20 cellular contexts compared by ENCODE assay signal in genomic region chr20:44849712-44850111, GRCh38. TPM values are rescaled to one million over a fixed set of nuclear protein-coding genes. Genes with fewer than 3 reads are reported as not detected.
A peak's percentile ranks its signal among the peaks of the same experiment; 100 is the strongest.
DNase-seq lines count a peak whose midpoint lies in the region; ATAC-seq, FAIRE-seq and TF ChIP-seq lines count a peak whose summit lies in the region.
"Had no signal": no experiment of that assay in that cellular context is flagged by ENCODE, and none has a peak within 500 bp of the region (broad histone marks: within the 10 kb centered on the region; RNA-seq: fewer than 3 reads in every experiment).

No MANE protein-coding gene starts in this region.

- H3K18ac ChIP-seq in mesendoderm (ENCODE audit: low read length), result no peak overlapping the region

- H3K27ac ChIP-seq in WERI-Rb-1 (no peak overlapping the region), mesendoderm (ENCODE audit: low read depth, low read length) (no peak overlapping the region)
- H3K27ac ChIP-seq: gastroesophageal sphincter, KMS-11, spleen had no signal

- FAIRE-seq in RCC 7860 (lab: Jason Lieb, UNC), result no peak

- H2BK15ac ChIP-seq in mesendoderm (replicated peaks; ENCODE audit: low read depth), result peak overlapping the region; percentile 19

- H2BK5ac ChIP-seq in mesendoderm (ENCODE audit: low read length), result no peak overlapping the region

- H2AK5ac ChIP-seq in mesendoderm (ENCODE audit: low read length), result no peak overlapping the region

- peak; percentile 39 for TF ChIP-seq CTCF in BE2C (IDR thresholded peaks at IDR 0.05; ENCODE audit: low read depth, low read length)
- TF ChIP-seq CTCF in WERI-Rb-1 (IDR thresholded peaks at IDR 0.05; ENCODE audit: low read depth, low read length), result 0 out of 2 replicates have a peak, but pooled peaks have one; percentile 13

- DNase-seq in BE2C, result no peak
- DNase-seq in HT-29 (ENCODE audit: low spot score), result peak; percentile 16
- DNase-seq in WERI-Rb-1, result no peak
- peak; percentile 11 for DNase-seq in mesendoderm
- no peak for DNase-seq in LoVo (ENCODE audit: low spot score)
- no peak for DNase-seq in HuH-7 (ENCODE audit: low spot score)
- DNase-seq in RCC 7860 (ENCODE audit: low spot score), result no peak
- DNase-seq: activated CD4-positive, alpha-beta T cell treated with anti-CD3 and anti-CD28 coated beads, Interleukin-2, amount 10 ng/mL, durations not matched to agents 7 days and 5 days; activated CD8-positive, alpha-beta memory T cell treated with anti-CD3 and anti-CD28 coated beads, Interleukin-2, amount 50 U/mL, for 4 hours; activated effector memory CD4-positive, alpha-beta T cell treated with anti-CD3 and anti-CD28 coated beads, Interleukin-2, amount 50 U/mL, for 16 hours; CD8-positive, alpha-beta T cell; dermis blood vessel endothelial cell; NCI-H1105; NCI-H748 treated with DMSO at 0.1 percent for 48 hours; spleen had no signal

- no peaks in the 10 kb centered on the region for H3K27me3 ChIP-seq in BE2C
- H3K27me3 ChIP-seq in WERI-Rb-1 (ENCODE audit: insufficient read depth, low read depth, severe bottlenecking), result no peaks in the 10 kb centered on the region
- H3K27me3 ChIP-seq in mesendoderm (ENCODE audit: insufficient read depth, low read length, poor library complexity), result no peaks in the 10 kb centered on the region

- no peaks in the 10 kb centered on the region for H3K79me2 ChIP-seq in mesendoderm (ENCODE audit: control insufficient read depth, insufficient read depth, low read length)

- H3K36me3 ChIP-seq in BE2C, result no peaks in the 10 kb centered on the region
- H3K36me3 ChIP-seq in WERI-Rb-1, result no peaks in the 10 kb centered on the region
- H3K36me3 ChIP-seq in mesendoderm (ENCODE audit: control insufficient read depth, insufficient read depth, low read length), result no peaks in the 10 kb centered on the region
- H3K36me3 ChIP-seq: gastroesophageal sphincter, spleen had no signal

- H3K9me3 ChIP-seq in BE2C, result no peaks in the 10 kb centered on the region
- H3K9me3 ChIP-seq in WERI-Rb-1 (ENCODE audit: severe bottlenecking), result no peaks in the 10 kb centered on the region
- H3K9me3 ChIP-seq: gastroesophageal sphincter, spleen had no signal

- H3K4me1 ChIP-seq in BE2C, result no peaks in the 10 kb centered on the region
- H3K4me1 ChIP-seq in mesendoderm (ENCODE audit: control insufficient read depth, low read depth, low read length), result no peaks in the 10 kb centered on the region
- H3K4me1 ChIP-seq: gastroesophageal sphincter, spleen had no signal

- no peaks in the 10 kb centered on the region for H3K79me1 ChIP-seq in mesendoderm (ENCODE audit: low read length)

- H3K4me2 ChIP-seq in mesendoderm (ENCODE audit: low read length), result no peak overlapping the region
- H3K4me2 ChIP-seq: KMS-11 had no signal

- no peak overlapping the region for H2BK120ac ChIP-seq in mesendoderm (ENCODE audit: low read depth, low read length)

- ATAC-seq in HG03342 (IDR thresholded peaks at IDR 0.05; ENCODE audit: unreplicated experiment), result no peak
- ATAC-seq: CD8-positive, alpha-beta T cell; gastroesophageal sphincter; left lobe of liver had no signal

- H3K56ac ChIP-seq in mesendoderm (ENCODE audit: low read length), result no peak overlapping the region

- no CpG with 5 or more reads among the region's 1 CpG for WGBS in mesendoderm (ENCODE audit: extremely low coverage, insufficient coverage, low lambda C conversion rate)

- H3K23ac ChIP-seq in mesendoderm (ENCODE audit: low read length), result no peak overlapping the region

- no peak overlapping the region for H4K8ac ChIP-seq in mesendoderm (ENCODE audit: low read depth, low read length)

- H3K9ac ChIP-seq in mesendoderm (ENCODE audit: low read length), result no peak overlapping the region
- H3K9ac ChIP-seq: KMS-11 had no signal

- no peak overlapping the region for H3K4ac ChIP-seq in mesendoderm (ENCODE audit: low read depth, low read length)

- no peak overlapping the region for H4K5ac ChIP-seq in mesendoderm (ENCODE audit: low read length)

- H3K4me3 ChIP-seq in BE2C (ENCODE audit: low read depth, low read length), result no peak overlapping the region
- H3K4me3 ChIP-seq in WERI-Rb-1 (ENCODE audit: low read depth, low read length), result no peak overlapping the region
- H3K4me3 ChIP-seq in mesendoderm (ENCODE audit: low read length), result no peak overlapping the region
- H3K4me3 ChIP-seq: gastroesophageal sphincter, spleen had no signal

RNA-seq across cellular contexts. Expression of gene YWHAB, which starts 35.8 kb away (rescaled TPM):
- 169 TPM for polyA plus RNA-seq in BE2C (2012; ENCODE audit: insufficient read depth, insufficient read length, low read depth)
- total RNA-seq in HT-29 (2014; rRNA removed; shearing (Covaris generic)), result 71.4 and 77.9 TPM in 2 replicates
- polyA plus RNA-seq in mesendoderm (2013, experiment 1 of 2), result 300 TPM
- polyA plus RNA-seq in mesendoderm (2013, experiment 2 of 2), result 307 TPM

RNA-seq across cellular contexts. Expression of gene RIMS4, which starts 39.4 kb away (rescaled TPM):
- polyA plus RNA-seq in BE2C (2012; ENCODE audit: insufficient read depth, insufficient read length, low read depth), result 59.6 TPM
- not detected in 2 replicates for total RNA-seq in HT-29 (2014; rRNA removed; shearing (Covaris generic))
- 9.4 TPM for polyA plus RNA-seq in mesendoderm (2013, experiment 1 of 2)
- polyA plus RNA-seq in mesendoderm (2013, experiment 2 of 2), result 9.5 TPM
- total RNA-seq: activated CD4-positive, alpha-beta T cell treated with anti-CD3 and anti-CD28 coated beads, Interleukin-2, amount 10 ng/mL, durations not matched to agents 7 days and 5 days; CD8-positive, alpha-beta T cell; dermis blood vessel endothelial cell; left lobe of liver; RPMI7951; spleen had no signal

Comparison
In these comparisons a context has a peak if more than half of its experiments do, and no peak if none do; other contexts are left out.
1. DNase-seq: peak in HT-29 (single experiment) and mesendoderm (single experiment); none in BE2C (single experiment), WERI-Rb-1 (single experiment), LoVo (single experiment), HuH-7 (single experiment) and RCC 7860 (single experiment).